20 cellular contexts compared by ENCODE assay signal in genomic region chr15:68385240-68385561, GRCh38. TPM values are rescaled to one million over a fixed set of nuclear protein-coding genes. Genes with fewer than 3 reads are reported as not detected.
A peak's percentile ranks its signal among the peaks of the same experiment; 100 is the strongest.
DNase-seq lines count a peak whose midpoint lies in the region; ATAC-seq and TF ChIP-seq lines count a peak whose summit lies in the region.
"Had no signal": no experiment of that assay in that cellular context is flagged by ENCODE, and none has a peak within 500 bp of the region (broad histone marks: within the 10 kb centered on the region; RNA-seq: fewer than 3 reads in every experiment).

No MANE protein-coding gene starts in this region.

- no peak for ATAC-seq in HG02763 (IDR thresholded peaks at IDR 0.05; ENCODE audit: unreplicated experiment)
- ATAC-seq: activated CD8-positive, alpha-beta T cell treated with anti-CD3 and anti-CD28 coated beads for 36 hours; CD8-positive, alpha-beta T cell; K562 had no signal

- 87 to 100% (median 93%) methylated on average over 3 of the region's 3 CpGs for WGBS in adrenal gland, 4 donors
- WGBS in mesodermal cell (ENCODE audit: insufficient coverage in 2 of 2), 2 experiments = 90 to 96% methylated on average over 2 to 3 of the region's 3 CpGs
- WGBS in urinary bladder = 89% methylated on average over 3 of the region's 3 CpGs

- no peaks in the 10 kb centered on the region for H3K9me3 ChIP-seq in adrenal gland (replicated peaks in 1 of 3)
- H3K9me3 ChIP-seq in mesodermal cell (ENCODE audit: control insufficient read depth, low read length) = no peaks in the 10 kb centered on the region
- H3K9me3 ChIP-seq: gastrocnemius medialis, spleen had no signal

- H3K27ac ChIP-seq in adrenal gland = peak overlapping the region in 2 of 5 donors; percentile 74 to 82
- H3K27ac ChIP-seq in mesodermal cell (ENCODE audit: low read depth, low read length, severe bottlenecking) = peak overlapping the region; percentile 72
- peak overlapping the region; percentile 58 for H3K27ac ChIP-seq in urinary bladder (ENCODE audit: low read depth)
- H3K27ac ChIP-seq: epithelial cell of prostate, HL-60 had no signal

- intact Hi-C loops in adrenal gland (cut with DNase I) = loop anchor here in 1 of 2 donors (10.0 kb wide), 1 partner anchor 150 kb away; no protein-coding TSS in a partner anchor

- H3K4me3 ChIP-seq in adrenal gland (no peak overlapping the region), mesodermal cell (ENCODE audit: extremely low read depth, insufficient read depth, low read length, poor library complexity, severe bottlenecking) (no peak overlapping the region), urinary bladder (ENCODE audit: low read depth, low read length) (no peak overlapping the region)
- H3K4me3 ChIP-seq: gastrocnemius medialis, K562, spleen had no signal

- DNase-seq in activated effector memory CD4-positive, alpha-beta T cell treated with anti-CD3 and anti-CD28 coated beads, Interleukin-2, amount 50 U/mL, for 16 hours = peak; percentile 31
- DNase-seq in activated effector memory CD4-positive, alpha-beta T cell treated with Interleukin-2 at 50 U/mL for 16 hours = no peak
- DNase-seq in adrenal gland (peak in 4 of 7 donors; percentile 7 to 25 (median 15)), dedifferentiated amniotic fluid mesenchymal stem cell (ENCODE audit: extremely low spot score) (no peak), NCI-H1417 (lab: John Stamatoyannopoulos, UW) (no peak)
- DNase-seq: activated CD8-positive, alpha-beta T cell treated with anti-CD3 and anti-CD28 coated beads for 36 hours; anterior cingulate cortex; DMS79 treated with DMSO at 0.1 percent for 48 hours; gastrocnemius medialis; left ventricle myocardium superior; naive B cell; NCI-H69; spleen had no signal

- TF ChIP-seq POLR2A in adrenal gland (IDR thresholded peaks at IDR 0.05) = no peak

- no peaks in the 10 kb centered on the region for H3K27me3 ChIP-seq in adrenal gland

- peaks cover 7 to 23% of the 10 kb centered on the region in 2 donors for H3K4me1 ChIP-seq in adrenal gland (replicated peaks in 1 of 2)
- H3K4me1 ChIP-seq in mesodermal cell (ENCODE audit: control insufficient read depth, insufficient read depth, low read length, poor library complexity, severe bottlenecking) = peaks cover 35% of the 10 kb centered on the region
- H3K4me1 ChIP-seq in urinary bladder (ENCODE audit: insufficient read depth) = no peaks in the 10 kb centered on the region
- H3K4me1 ChIP-seq: gastrocnemius medialis had no signal

- H3K36me3 ChIP-seq in adrenal gland (replicated peaks in 1 of 2) (no peaks in the 10 kb centered on the region), mesodermal cell (ENCODE audit: control insufficient read depth, insufficient read depth, low read length) (no peaks in the 10 kb centered on the region), urinary bladder (ENCODE audit: insufficient read depth) (no peaks in the 10 kb centered on the region)
- H3K36me3 ChIP-seq: gastrocnemius medialis, spleen had no signal

- no peak for TF ChIP-seq CTCF in adrenal gland (IDR thresholded peaks at IDR 0.05)

RNA-seq across cellular contexts. Expression of gene ITGA11, which starts 46.8 kb away (rescaled TPM):
- total RNA-seq in adrenal gland (10 to 100 TPM in 4 of 8 donors, 1 to 10 TPM in 4; 4.4 to 52.5 (median 11.0) TPM), urinary bladder (16.6 TPM)
- polyA plus RNA-seq in adrenal gland (1 to 10 TPM; 1.4 to 6.5 (median 3.8) TPM), urinary bladder (2.9 TPM)
- polyA plus RNA-seq in mesodermal cell (2013, experiment 1 of 2) = 9.2 TPM
- polyA plus RNA-seq in mesodermal cell (2013, experiment 2 of 2) = 8.9 TPM
- total RNA-seq: CD8-positive, alpha-beta T cell; K562 had no signal

Comparison
In these comparisons a context has a peak if more than half of its experiments do, and no peak if none do; other contexts are left out.
1. DNase-seq: peak in activated effector memory CD4-positive, alpha-beta T cell treated with anti-CD3 and anti-CD28 coated beads, Interleukin-2, amount 50 U/mL, for 16 hours (single experiment) and adrenal gland (4 of 7); none in activated effector memory CD4-positive, alpha-beta T cell treated with Interleukin-2 at 50 U/mL for 16 hours (single experiment), dedifferentiated amniotic fluid mesenchymal stem cell (single experiment) and NCI-H1417 (0 of 3).